1 cellular context compared by ENCODE assay signal in the genomic region with DNA sequence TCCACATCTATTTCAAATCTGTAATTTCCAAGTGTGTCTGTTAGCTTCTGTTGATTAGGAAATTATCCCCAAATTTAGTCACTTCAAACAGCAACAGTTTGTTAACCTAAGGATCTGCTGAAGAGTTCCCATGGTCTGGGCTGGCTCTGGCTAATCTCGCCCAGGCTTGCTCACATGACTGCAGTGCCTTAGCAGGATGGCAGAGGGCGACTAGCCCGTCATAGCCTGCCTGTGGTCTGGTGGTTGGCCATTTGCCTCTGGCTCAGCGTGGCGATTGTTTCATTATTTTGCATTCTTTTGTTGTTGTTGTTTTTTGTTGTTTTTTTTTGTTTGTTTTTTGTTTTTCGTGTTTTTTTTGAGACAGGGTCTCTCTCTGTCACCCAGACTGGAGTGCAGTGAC.
TF ChIP-seq lines count a peak whose summit lies in the region.

No MANE protein-coding gene starts in this region.

TF ChIP-seq in GM23338, 12 proteins besides CTCF, POLR2A, EP300 and RAD21 (continued from another document):
- TF ChIP-seq ETS1 (IDR thresholded peaks at IDR 0.05), result no peak
- no peak for TF ChIP-seq CREB1 (CRISPR knock-in tag; IDR thresholded peaks at IDR 0.05; ENCODE audit: low read depth)
- no peak for TF ChIP-seq JUNB (IDR thresholded peaks at IDR 0.05; ENCODE audit: unreplicated experiment)
- no peak for TF ChIP-seq ZNF462 (CRISPR knock-in tag; IDR thresholded peaks at IDR 0.05)
- no peak for TF ChIP-seq NANOG (IDR thresholded peaks at IDR 0.05; ENCODE audit: borderline replicate concordance)
- TF ChIP-seq ZNF331 (CRISPR knock-in tag; IDR thresholded peaks at IDR 0.05; ENCODE audit: low read depth), result no peak
- TF ChIP-seq EZH2 (IDR thresholded peaks at IDR 0.05; ENCODE audit: low read depth, unreplicated experiment), result no peak
- TF ChIP-seq STAT1 (IDR thresholded peaks at IDR 0.05; ENCODE audit: unreplicated experiment), result no peak
- TF ChIP-seq POLR2AphosphoS5 (IDR thresholded peaks at IDR 0.05; ENCODE audit: low read depth), result no peak
- no peak for TF ChIP-seq EZH2phosphoT487 (IDR thresholded peaks at IDR 0.05; ENCODE audit: unreplicated experiment)
